In genomic region chr11:60870276-60870675, GRCh38 we compare ENCODE assay signal across 20 cellular contexts. TPM values are rescaled to one million over a fixed set of nuclear protein-coding genes. Genes with fewer than 3 reads are reported as not detected.
DNase-seq lines count a peak whose midpoint lies in the region; ATAC-seq, FAIRE-seq and TF ChIP-seq lines count a peak whose summit lies in the region.
"Had no signal": no experiment of that assay in that cellular context is flagged by ENCODE, and none has a peak within 500 bp of the region (broad histone marks: within the 10 kb centered on the region; RNA-seq: fewer than 3 reads in every experiment).

No MANE protein-coding gene starts in this region.

- TF ChIP-seq POLR2A in HepG2 (IDR thresholded peaks at IDR 0.05; ENCODE audit: insufficient read depth in 1 of 2, low read depth in 2 of 2, low read length in 2 of 2): no peak
- no peak for TF ChIP-seq POLR2A in right lobe of liver (IDR thresholded peaks at IDR 0.05)

- TF ChIP-seq EP300 in HepG2 (IDR thresholded peaks at IDR 0.05; ENCODE audit: low read depth in 2 of 2, low read length in 2 of 2) (no peak), HepG2 (CRISPR knock-in tag; IDR thresholded peaks at IDR 0.05; ENCODE audit: borderline replicate concordance) (no peak)

- H3K79me2 ChIP-seq in HepG2 (ENCODE audit: insufficient read depth, low read length): no peaks in the 10 kb centered on the region

- no peak overlapping the region for H3K9ac ChIP-seq in HepG2 (ENCODE audit: insufficient read depth, low read depth, low read length)

- TF ChIP-seq CTCF in HepG2 (CRISPR knock-in tag; IDR thresholded peaks at IDR 0.05) (no peak), right lobe of liver (IDR thresholded peaks at IDR 0.05) (no peak), upper lobe of right lung (IDR thresholded peaks at IDR 0.05) (no peak)

- H4K20me1 ChIP-seq in HepG2 (ENCODE audit: insufficient read depth, low read length): no peaks in the 10 kb centered on the region

- in situ Hi-C loops in HepG2 (cut with HindIII; ENCODE audit: extremely low pct_ligation_motif_present, low pct_unique_long_range_greater_than_20kb): no loop called here

- peaks cover 48% of the 10 kb centered on the region for H3K4me1 ChIP-seq in HepG2 (ENCODE audit: insufficient read depth, low read length)
- peaks cover 0 to 10% (median 0%) of the 10 kb centered on the region in 4 donors for H3K4me1 ChIP-seq in right lobe of liver
- peaks cover 20% of the 10 kb centered on the region for H3K4me1 ChIP-seq in upper lobe of right lung

- POLR2A ChIA-PET in HepG2 (lab: Yijun Ruan, JAX): no interaction called here

- no peak for FAIRE-seq in HepG2 (lab: Jason Lieb, UNC)
- FAIRE-seq: astrocyte, GM18507 had no signal

- H3K4me2 ChIP-seq in HepG2 (ENCODE audit: low read depth, low read length): no peak overlapping the region

- H3K36me3 ChIP-seq in HepG2 (replicated peaks in 1 of 2; ENCODE audit: control insufficient read depth in 1 of 2, insufficient read depth in 2 of 2, low read length in 2 of 2) (no peaks in the 10 kb centered on the region), right lobe of liver (no peaks in the 10 kb centered on the region), upper lobe of right lung (no peaks in the 10 kb centered on the region)
- H3K36me3 ChIP-seq: right atrium auricular region had no signal

- no peak overlapping the region for H3K27ac ChIP-seq in HepG2 (ENCODE audit: extremely low read length, insufficient read depth, low read length)
- H3K27ac ChIP-seq in right lobe of liver: no peak overlapping the region
- H3K27ac ChIP-seq in upper lobe of right lung: no peak overlapping the region
- H3K27ac ChIP-seq: right atrium auricular region had no signal

- CTCF ChIA-PET in HepG2 (lab: Yijun Ruan, JAX; ENCODE audit: low intra/inter-chr PET ratio, low total read pairs): no interaction called here

- no peak for TF ChIP-seq RAD21 in HepG2 (CRISPR knock-in tag; IDR thresholded peaks at IDR 0.05)

- H3K4me3 ChIP-seq in HepG2 (replicated peaks in 1 of 3; ENCODE audit: insufficient read depth in 1 of 3, low read depth in 2 of 3, low read length in 3 of 3) (no peak overlapping the region), right lobe of liver (no peak overlapping the region), upper lobe of right lung (no peak overlapping the region)
- H3K4me3 ChIP-seq: right atrium auricular region had no signal

- no TSS peak for BruUV-seq in HepG2 (replicated peaks; lab: Mats Ljungman, UMichigan)

- H3K27me3 ChIP-seq in HepG2 (ENCODE audit: control insufficient read depth in 1 of 2, insufficient read depth in 2 of 2, low read length in 2 of 2): peaks cover 0 to 5% of the 10 kb centered on the region in 2 experiments; a peak in 1 of 5 replicates
- H3K27me3 ChIP-seq in right lobe of liver: no peaks in the 10 kb centered on the region
- no peaks in the 10 kb centered on the region for H3K27me3 ChIP-seq in upper lobe of right lung
- H3K27me3 ChIP-seq: right atrium auricular region had no signal

- H2AFZ ChIP-seq in HepG2 (ENCODE audit: low read length): no peak overlapping the region

- no peaks in the 10 kb centered on the region for H3K9me3 ChIP-seq in HepG2 (ENCODE audit: low read length)
- H3K9me3 ChIP-seq in right lobe of liver: no peaks in the 10 kb centered on the region
- H3K9me3 ChIP-seq in upper lobe of right lung: no peaks in the 10 kb centered on the region
- H3K9me3 ChIP-seq: right atrium auricular region had no signal

- WGBS in HepG2 (ENCODE audit: low lambda C conversion rate): 50% methylated on average over 2 of the region's 3 CpGs
- 72% methylated on average over 3 of the region's 3 CpGs for WGBS in right lobe of liver (ENCODE audit: insufficient coverage, low coverage, low lambda C conversion rate, missing lambda C conversion rate)

- intact Hi-C loops in HepG2 (cut with micrococcal nuclease; ENCODE audit: unreplicated experiment): no loop called here
- intact Hi-C loops in right lobe of liver (cut with DNase I): loop anchor here in 1 of 2 donors (10.0 kb wide), 1 partner anchor 45 kb away; no protein-coding TSS in a partner anchor
- intact Hi-C loops in head of caudate nucleus (cut with DNase I): no loop called here
- intact Hi-C loops in upper lobe of right lung (cut with DNase I): no loop called here

- ATAC-seq in HepG2 (no peak), right lobe of liver (no peak), upper lobe of right lung (no peak)
- no peak for ATAC-seq in activated CD4-positive, CD25-positive, alpha-beta regulatory T cell treated with anti-CD3 and anti-CD28 coated beads, Interleukin-2, amount 50 U/mL, for 24 hours

- DNase-seq in HepG2 (ENCODE audit: low spot score) (no peak), right lobe of liver (no peak), NCI-H2171 (lab: John Stamatoyannopoulos, UW) (peak; percentile 94), head of caudate nucleus (peak; percentile 34 to 95 (median 71)), upper lobe of right lung (peak; percentile 30), medulla oblongata (ENCODE audit: extremely low spot score) (no peak), DMS114 treated with DMSO at 0.1 percent for 48 hours (lab: John Stamatoyannopoulos, UW; ENCODE audit: unreplicated experiment) (no peak)
- DNase-seq: activated CD4-positive, alpha-beta T cell treated with anti-CD3 and anti-CD28 coated beads for 36 hours; effector CD4-positive, alpha-beta T cell; GDM1; immature natural killer cell; T-helper 1 cell had no signal

RNA-seq across cellular contexts. Expression of gene ZP1, which starts 2.9 kb away (rescaled TPM):
- total RNA-seq in HepG2 (2016; rRNA removed; fragmentation: Illumina TruSeq; extraction: Trizol) (not detected in 2 replicates), right lobe of liver (not detected), upper lobe of right lung (not detected)
- total RNA-seq in HepG2 (2016; cell fraction: cytosol; rRNA removed; fragmentation: Illumina TruSeq; extraction: Trizol; ENCODE audit: low read depth): not detected in 2 replicates
- total RNA-seq in HepG2 (2016; cell fraction: insoluble cytoplasmic fraction; rRNA removed; fragmentation: Illumina TruSeq; extraction: Trizol): not detected in 2 replicates
- total RNA-seq in HepG2 (2016; cell fraction: membrane; rRNA removed; fragmentation: Illumina TruSeq; extraction: Trizol): not detected in 2 replicates
- not detected in 2 replicates for total RNA-seq in HepG2 (2016; cell fraction: nucleus; rRNA removed; fragmentation: Illumina TruSeq; extraction: Trizol)
- 0.16 and 0.26 TPM in 2 replicates for polyA plus RNA-seq in HepG2 (2011; rRNA removed)
- polyA plus RNA-seq in HepG2 (2011; cell fraction: cytosol; rRNA removed): 0.05 and 0.25 TPM in 2 replicates
- 0.82 and 1.1 TPM in 2 replicates for polyA plus RNA-seq in HepG2 (2011; cell fraction: nucleus; rRNA removed)
- polyA plus RNA-seq in HepG2 (2012): not detected in 2 replicates
- polyA plus RNA-seq in HepG2 (2016; cell fraction: cytosol; fragmentation: Illumina TruSeq; extraction: Trizol; ENCODE audit: low read depth): not detected in 2 replicates
- not detected in 2 replicates for polyA plus RNA-seq in HepG2 (2016; cell fraction: insoluble cytoplasmic fraction; fragmentation: Illumina TruSeq; extraction: Trizol; ENCODE audit: low read depth)
- polyA plus RNA-seq in HepG2 (2016; cell fraction: membrane; fragmentation: Illumina TruSeq; extraction: Trizol; ENCODE audit: low read depth): not detected in 2 replicates
- polyA plus RNA-seq in HepG2 (2016; cell fraction: nucleus; fragmentation: Illumina TruSeq; extraction: Trizol; ENCODE audit: insufficient read depth, low read depth): not detected in 2 replicates
- polyA minus RNA-seq in HepG2 (2011; rRNA and poly(A)+ RNA removed; ENCODE audit: low replicate concordance): not detected in 2 replicates
- not detected in 2 replicates for polyA minus RNA-seq in HepG2 (2011; cell fraction: cytosol; rRNA and poly(A)+ RNA removed)
- polyA minus RNA-seq in HepG2 (2011; cell fraction: nucleus; rRNA and poly(A)+ RNA removed): not detected in 2 replicates
- total RNA-seq: activated CD4-positive, alpha-beta T cell treated with anti-CD3 and anti-CD28 coated beads for 36 hours; activated T-helper 1 cell treated with anti-CD3 and anti-CD28 coated beads, Interleukin-12 subunit alpha, Interleukin-12 subunit beta, Interleukin-2, Interleukin-4 antibody, amounts not matched to agents 30 ng/mL and 10 ng/mL and 1 ng/mL, durations not matched to agents 14 hours and 24 hours and 36 hours; astrocyte; B cell; fibroblast of villous mesenchyme; myocyte; right atrium auricular region had no signal
- polyA plus RNA-seq: immature natural killer cell had no signal

RNA-seq across cellular contexts. Expression of gene PTGDR2, which starts 14.5 kb away (rescaled TPM):
- total RNA-seq in HepG2 (2016; rRNA removed; fragmentation: Illumina TruSeq; extraction: Trizol) (1.0 and 2.5 TPM in 2 replicates), right lobe of liver (under 1 TPM in 5 of 6 experiments, not detected in 1; 0.07 to 0.18 (median 0.12) TPM), upper lobe of right lung (1.8 TPM)
- total RNA-seq in HepG2 (2016; cell fraction: cytosol; rRNA removed; fragmentation: Illumina TruSeq; extraction: Trizol; ENCODE audit: low read depth): 0.40 and 0.53 TPM in 2 replicates
- 1.1 and 2.4 TPM in 2 replicates for total RNA-seq in HepG2 (2016; cell fraction: insoluble cytoplasmic fraction; rRNA removed; fragmentation: Illumina TruSeq; extraction: Trizol)
- total RNA-seq in HepG2 (2016; cell fraction: membrane; rRNA removed; fragmentation: Illumina TruSeq; extraction: Trizol): 1.1 and 1.3 TPM in 2 replicates
- total RNA-seq in HepG2 (2016; cell fraction: nucleus; rRNA removed; fragmentation: Illumina TruSeq; extraction: Trizol): 1.8 and 2.0 TPM in 2 replicates
- 1.9 and 2.1 TPM in 2 replicates for polyA plus RNA-seq in HepG2 (2011; rRNA removed)
- 1.9 and 2.2 TPM in 2 replicates for polyA plus RNA-seq in HepG2 (2011; cell fraction: cytosol; rRNA removed)
- polyA plus RNA-seq in HepG2 (2011; cell fraction: nucleus; rRNA removed): 1.7 and 1.8 TPM in 2 replicates
- 1.7 and 2.1 TPM in 2 replicates for polyA plus RNA-seq in HepG2 (2012)
- polyA plus RNA-seq in HepG2 (2016; cell fraction: cytosol; fragmentation: Illumina TruSeq; extraction: Trizol; ENCODE audit: low read depth): 0.24 and 0.38 TPM in 2 replicates
- 1.1 and 1.2 TPM in 2 replicates for polyA plus RNA-seq in HepG2 (2016; cell fraction: insoluble cytoplasmic fraction; fragmentation: Illumina TruSeq; extraction: Trizol; ENCODE audit: low read depth)
- polyA plus RNA-seq in HepG2 (2016; cell fraction: membrane; fragmentation: Illumina TruSeq; extraction: Trizol; ENCODE audit: low read depth): 0.70 and 0.73 TPM in 2 replicates
- polyA plus RNA-seq in HepG2 (2016; cell fraction: nucleus; fragmentation: Illumina TruSeq; extraction: Trizol; ENCODE audit: insufficient read depth, low read depth): 2.8 and 3.2 TPM in 2 replicates
- 9.7 TPM in 1 of 2 replicates, not detected in the other for polyA minus RNA-seq in HepG2 (2011; rRNA and poly(A)+ RNA removed; ENCODE audit: low replicate concordance)
- polyA minus RNA-seq in HepG2 (2011; cell fraction: cytosol; rRNA and poly(A)+ RNA removed): 2.4 and 3.0 TPM in 2 replicates
- polyA minus RNA-seq in HepG2 (2011; cell fraction: nucleus; rRNA and poly(A)+ RNA removed): 0.64 and 0.99 TPM in 2 replicates
- total RNA-seq: astrocyte, B cell, fibroblast of villous mesenchyme, myocyte had no signal

RNA-seq across cellular contexts. Expression of gene CCDC86, which starts 28.4 kb away (rescaled TPM):
- 37.6 and 46.6 TPM in 2 replicates for total RNA-seq in HepG2 (2016; rRNA removed; fragmentation: Illumina TruSeq; extraction: Trizol)
- 9.1 and 11.2 TPM in 2 replicates for total RNA-seq in HepG2 (2016; cell fraction: cytosol; rRNA removed; fragmentation: Illumina TruSeq; extraction: Trizol; ENCODE audit: low read depth)
- total RNA-seq in HepG2 (2016; cell fraction: insoluble cytoplasmic fraction; rRNA removed; fragmentation: Illumina TruSeq; extraction: Trizol): 39.4 and 39.7 TPM in 2 replicates
- total RNA-seq in HepG2 (2016; cell fraction: membrane; rRNA removed; fragmentation: Illumina TruSeq; extraction: Trizol): 22.6 and 23.6 TPM in 2 replicates
- 28.6 and 33.4 TPM in 2 replicates for total RNA-seq in HepG2 (2016; cell fraction: nucleus; rRNA removed; fragmentation: Illumina TruSeq; extraction: Trizol)
- 33.8 and 34.4 TPM in 2 replicates for polyA plus RNA-seq in HepG2 (2011; rRNA removed)
- 20.2 and 30.1 TPM in 2 replicates for polyA plus RNA-seq in HepG2 (2011; cell fraction: cytosol; rRNA removed)
- polyA plus RNA-seq in HepG2 (2011; cell fraction: nucleus; rRNA removed): 36.2 and 51.2 TPM in 2 replicates
- 25.4 and 41.0 TPM in 2 replicates for polyA plus RNA-seq in HepG2 (2012)
- 24.5 and 27.7 TPM in 2 replicates for polyA plus RNA-seq in HepG2 (2016; cell fraction: cytosol; fragmentation: Illumina TruSeq; extraction: Trizol; ENCODE audit: low read depth)
- 95.3 and 116 TPM in 2 replicates for polyA plus RNA-seq in HepG2 (2016; cell fraction: insoluble cytoplasmic fraction; fragmentation: Illumina TruSeq; extraction: Trizol; ENCODE audit: low read depth)
- 36.9 and 39.7 TPM in 2 replicates for polyA plus RNA-seq in HepG2 (2016; cell fraction: membrane; fragmentation: Illumina TruSeq; extraction: Trizol; ENCODE audit: low read depth)
- 84.0 and 92.6 TPM in 2 replicates for polyA plus RNA-seq in HepG2 (2016; cell fraction: nucleus; fragmentation: Illumina TruSeq; extraction: Trizol; ENCODE audit: insufficient read depth, low read depth)
- 28.0 and 49.7 TPM in 2 replicates for polyA minus RNA-seq in HepG2 (2011; rRNA and poly(A)+ RNA removed; ENCODE audit: low replicate concordance)
- polyA minus RNA-seq in HepG2 (2011; cell fraction: cytosol; rRNA and poly(A)+ RNA removed): 12.4 and 17.5 TPM in 2 replicates
- polyA minus RNA-seq in HepG2 (2011; cell fraction: nucleus; rRNA and poly(A)+ RNA removed): 11.7 and 14.2 TPM in 2 replicates
- 10 to 100 TPM in 2 of 6 experiments, 1 to 10 TPM in 4; 4.9 to 17.8 (median 8.6) TPM for total RNA-seq in right lobe of liver
- 16.6 TPM for total RNA-seq in upper lobe of right lung

RNA-seq across cellular contexts. Expression of gene PRPF19, which starts 36.1 kb away (rescaled TPM):
- total RNA-seq in HepG2 (2016; rRNA removed; fragmentation: Illumina TruSeq; extraction: Trizol) (91.1 and 115 TPM in 2 replicates), right lobe of liver (10 to 100 TPM; 45.5 to 82.6 (median 48.3) TPM), upper lobe of right lung (59.8 TPM)
- total RNA-seq in HepG2 (2016; cell fraction: cytosol; rRNA removed; fragmentation: Illumina TruSeq; extraction: Trizol; ENCODE audit: low read depth): 16.1 and 16.4 TPM in 2 replicates
- total RNA-seq in HepG2 (2016; cell fraction: insoluble cytoplasmic fraction; rRNA removed; fragmentation: Illumina TruSeq; extraction: Trizol): 93.5 and 104 TPM in 2 replicates
- total RNA-seq in HepG2 (2016; cell fraction: membrane; rRNA removed; fragmentation: Illumina TruSeq; extraction: Trizol): 37.9 and 40.5 TPM in 2 replicates
- 52.4 and 56.0 TPM in 2 replicates for total RNA-seq in HepG2 (2016; cell fraction: nucleus; rRNA removed; fragmentation: Illumina TruSeq; extraction: Trizol)
- polyA plus RNA-seq in HepG2 (2011; rRNA removed): 25.0 and 27.4 TPM in 2 replicates
- 19.8 and 29.8 TPM in 2 replicates for polyA plus RNA-seq in HepG2 (2011; cell fraction: cytosol; rRNA removed)
- 32.6 and 32.8 TPM in 2 replicates for polyA plus RNA-seq in HepG2 (2011; cell fraction: nucleus; rRNA removed)
- 56.0 and 62.2 TPM in 2 replicates for polyA plus RNA-seq in HepG2 (2012)
- polyA plus RNA-seq in HepG2 (2016; cell fraction: cytosol; fragmentation: Illumina TruSeq; extraction: Trizol; ENCODE audit: low read depth): 14.7 and 16.9 TPM in 2 replicates
- 125 and 138 TPM in 2 replicates for polyA plus RNA-seq in HepG2 (2016; cell fraction: insoluble cytoplasmic fraction; fragmentation: Illumina TruSeq; extraction: Trizol; ENCODE audit: low read depth)
- 33.6 and 36.5 TPM in 2 replicates for polyA plus RNA-seq in HepG2 (2016; cell fraction: membrane; fragmentation: Illumina TruSeq; extraction: Trizol; ENCODE audit: low read depth)
- 76.8 and 76.9 TPM in 2 replicates for polyA plus RNA-seq in HepG2 (2016; cell fraction: nucleus; fragmentation: Illumina TruSeq; extraction: Trizol; ENCODE audit: insufficient read depth, low read depth)
- polyA minus RNA-seq in HepG2 (2011; rRNA and poly(A)+ RNA removed; ENCODE audit: low replicate concordance): 52.3 and 71.1 TPM in 2 replicates
- polyA minus RNA-seq in HepG2 (2011; cell fraction: cytosol; rRNA and poly(A)+ RNA removed): 22.3 and 28.6 TPM in 2 replicates
- 33.5 and 39.2 TPM in 2 replicates for polyA minus RNA-seq in HepG2 (2011; cell fraction: nucleus; rRNA and poly(A)+ RNA removed)

RNA-seq across cellular contexts. Expression of gene TMEM109, which starts 43.7 kb away (rescaled TPM):
- total RNA-seq in HepG2 (2016; rRNA removed; fragmentation: Illumina TruSeq; extraction: Trizol) (10.7 and 18.0 TPM in 2 replicates), right lobe of liver (10 to 100 TPM; 29.0 to 40.9 (median 34.1) TPM), upper lobe of right lung (156 TPM)
- total RNA-seq in HepG2 (2016; cell fraction: cytosol; rRNA removed; fragmentation: Illumina TruSeq; extraction: Trizol; ENCODE audit: low read depth): 4.0 TPM in 2 replicates
- total RNA-seq in HepG2 (2016; cell fraction: insoluble cytoplasmic fraction; rRNA removed; fragmentation: Illumina TruSeq; extraction: Trizol): 10.2 and 18.3 TPM in 2 replicates
- total RNA-seq in HepG2 (2016; cell fraction: membrane; rRNA removed; fragmentation: Illumina TruSeq; extraction: Trizol): 8.4 and 9.5 TPM in 2 replicates
- total RNA-seq in HepG2 (2016; cell fraction: nucleus; rRNA removed; fragmentation: Illumina TruSeq; extraction: Trizol): 14.1 and 14.6 TPM in 2 replicates
- 7.7 and 12.2 TPM in 2 replicates for polyA plus RNA-seq in HepG2 (2011; rRNA removed)
- 9.5 and 10.2 TPM in 2 replicates for polyA plus RNA-seq in HepG2 (2011; cell fraction: cytosol; rRNA removed)
- 5.5 and 8.4 TPM in 2 replicates for polyA plus RNA-seq in HepG2 (2011; cell fraction: nucleus; rRNA removed)
- polyA plus RNA-seq in HepG2 (2012): 12.8 and 19.4 TPM in 2 replicates
- 3.7 TPM in 2 replicates for polyA plus RNA-seq in HepG2 (2016; cell fraction: cytosol; fragmentation: Illumina TruSeq; extraction: Trizol; ENCODE audit: low read depth)
- polyA plus RNA-seq in HepG2 (2016; cell fraction: insoluble cytoplasmic fraction; fragmentation: Illumina TruSeq; extraction: Trizol; ENCODE audit: low read depth): 12.7 and 13.2 TPM in 2 replicates
- polyA plus RNA-seq in HepG2 (2016; cell fraction: membrane; fragmentation: Illumina TruSeq; extraction: Trizol; ENCODE audit: low read depth): 8.3 and 10.0 TPM in 2 replicates
- 29.4 and 33.0 TPM in 2 replicates for polyA plus RNA-seq in HepG2 (2016; cell fraction: nucleus; fragmentation: Illumina TruSeq; extraction: Trizol; ENCODE audit: insufficient read depth, low read depth)
- 9.0 and 55.3 TPM in 2 replicates for polyA minus RNA-seq in HepG2 (2011; rRNA and poly(A)+ RNA removed; ENCODE audit: low replicate concordance)
- 5.5 and 9.1 TPM in 2 replicates for polyA minus RNA-seq in HepG2 (2011; cell fraction: cytosol; rRNA and poly(A)+ RNA removed)
- polyA minus RNA-seq in HepG2 (2011; cell fraction: nucleus; rRNA and poly(A)+ RNA removed): 2.2 and 4.5 TPM in 2 replicates

Comparison
In these comparisons a context has a peak if more than half of its experiments do, and no peak if none do; other contexts are left out.
1. DNase-seq: peak in NCI-H2171 (single experiment), head of caudate nucleus (42 of 42) and upper lobe of right lung (single experiment); none in HepG2 (single experiment), right lobe of liver (0 of 3), medulla oblongata (single experiment) and DMS114 treated with DMSO at 0.1 percent for 48 hours (single experiment).